In the genomic region with DNA sequence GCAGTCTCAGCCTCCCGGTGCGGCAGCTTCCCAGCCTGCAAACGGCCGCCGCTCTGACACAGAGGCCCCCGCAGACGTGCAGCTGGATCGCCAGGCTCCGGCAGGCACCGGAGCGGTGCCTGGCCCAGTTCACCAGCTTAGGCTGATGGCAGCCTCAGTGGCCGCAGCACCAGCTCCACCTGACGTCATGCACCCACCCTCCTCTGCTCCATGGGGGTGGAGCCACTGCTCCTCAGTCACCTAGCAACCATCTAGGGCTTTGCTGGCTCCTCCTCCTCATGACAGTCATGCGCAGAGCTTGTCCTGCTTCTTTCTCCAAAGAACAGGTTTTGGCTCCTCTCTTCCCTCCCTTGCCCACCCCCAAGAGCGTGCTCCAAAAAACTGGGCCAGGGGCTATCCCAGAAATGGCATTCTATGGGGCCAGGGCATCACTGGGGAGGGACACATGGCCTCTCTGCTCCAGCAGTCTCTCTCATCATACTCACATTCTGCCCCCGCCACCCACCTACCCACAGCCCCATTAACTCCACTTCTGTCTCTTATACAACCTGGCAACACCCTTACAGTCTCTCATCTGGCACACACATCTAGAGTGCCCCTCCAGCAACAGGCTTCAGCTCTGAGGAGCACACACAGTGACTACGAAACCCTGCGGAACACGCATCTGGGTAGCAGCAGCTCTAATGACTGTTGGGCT, we compare ENCODE assay signal across 8 cellular contexts. TPM values are rescaled to one million over a fixed set of nuclear protein-coding genes. Genes with fewer than 3 reads are reported as not detected.
DNase-seq lines count a peak whose midpoint lies in the region; ATAC-seq and TF ChIP-seq lines count a peak whose summit lies in the region.

No MANE protein-coding gene starts in this region.

- no peak overlapping the region for H3K9ac ChIP-seq in HCT116 (ENCODE audit: low read length)
- H3K9ac ChIP-seq in trophoblast cell (ENCODE audit: low read length), result no peak overlapping the region

- H3K18ac ChIP-seq in trophoblast cell (ENCODE audit: low read length), result no peak overlapping the region

- no peaks in the 10 kb centered on the region for H3K9me3 Mint-ChIP-seq in activated naive CD4-positive, alpha-beta T cell treated with anti-CD3 and anti-CD28 coated beads for 36 hours

- no peak overlapping the region for H4K91ac ChIP-seq in trophoblast cell (ENCODE audit: low read depth, low read length)

- no peaks in the 10 kb centered on the region for H3K4me1 Mint-ChIP-seq in activated naive CD4-positive, alpha-beta T cell treated with anti-CD3 and anti-CD28 coated beads for 36 hours (ENCODE audit: low read depth)

- intact Hi-C loops in HCT116 (cut with micrococcal nuclease), result no loop called here
- intact Hi-C loops in cardiac septum (cut with DNase I), result no loop called here
- intact Hi-C loops in activated naive CD4-positive, alpha-beta T cell treated with anti-CD3 and anti-CD28 coated beads for 36 hours (cut with micrococcal nuclease), result no loop called here

- no peaks in the 10 kb centered on the region for H3K27me3 Mint-ChIP-seq in activated naive CD4-positive, alpha-beta T cell treated with anti-CD3 and anti-CD28 coated beads for 36 hours (ENCODE audit: low read depth)

- no peaks in the 10 kb centered on the region for H3K4me1 ChIP-seq in HCT116 (ENCODE audit: control insufficient read depth in 1 of 2, insufficient read depth in 2 of 2, low read length in 2 of 2)
- H3K4me1 ChIP-seq in trophoblast cell (ENCODE audit: control insufficient read depth in 1 of 2, insufficient read depth in 2 of 2, low read length in 2 of 2), result peaks cover under 1 to 16% of the 10 kb centered on the region in 2 experiments

- WGBS in trophoblast cell (ENCODE audit: extremely low coverage, insufficient coverage, insufficient read length), result no CpG with 5 or more reads among the region's 19 CpGs

- H3K23ac ChIP-seq in trophoblast cell (ENCODE audit: low read length), result no peak overlapping the region

- no peaks in the 10 kb centered on the region for H3K9me3 ChIP-seq in HCT116 (ENCODE audit: control insufficient read depth in 1 of 2, insufficient read depth in 1 of 2, low read depth in 1 of 2, low read length in 2 of 2)
- H3K9me3 ChIP-seq in trophoblast cell (ENCODE audit: insufficient read depth, low read depth, low read length), result no peaks in the 10 kb centered on the region

- H2AFZ ChIP-seq in HCT116 (ENCODE audit: low read depth, low read length, poor library complexity, severe bottlenecking) (no peak overlapping the region), trophoblast cell (ENCODE audit: insufficient read depth, low read length, poor library complexity) (no peak overlapping the region)

- no peak for TF ChIP-seq CTCF in HCT116 (IDR thresholded peaks at IDR 0.05 in 2 of 3, conservative IDR thresholded peaks at IDR 0.05 in 1 of 3; ENCODE audit: borderline replicate concordance in 1 of 3, insufficient read depth in 1 of 3, low read depth in 2 of 3, low read length in 2 of 3)

- no peak overlapping the region for H4K12ac ChIP-seq in trophoblast cell (ENCODE audit: low read depth, low read length)

- no peak for TF ChIP-seq POLR2A in HCT116 (IDR thresholded peaks at IDR 0.05; ENCODE audit: borderline replicate concordance, extremely low read depth, insufficient read depth, insufficient read length)

- H3K27ac ChIP-seq in HCT116 (ENCODE audit: low read depth, low read length), result no peak overlapping the region
- H3K27ac ChIP-seq in trophoblast cell (ENCODE audit: low read depth, low read length), result no peak overlapping the region

- H3K4me2 ChIP-seq in HCT116 (ENCODE audit: low read length), result no peak overlapping the region
- peak overlapping the region; percentile 41 for H3K4me2 ChIP-seq in trophoblast cell (ENCODE audit: low read length)

- no peaks in the 10 kb centered on the region for H3K79me1 ChIP-seq in trophoblast cell (ENCODE audit: low read length)

- H3K36me3 Mint-ChIP-seq in activated naive CD4-positive, alpha-beta T cell treated with anti-CD3 and anti-CD28 coated beads for 36 hours (ENCODE audit: low read depth), result peaks cover 16% of the 10 kb centered on the region

- no TSS peak for BruUV-seq in HCT116 (replicated peaks; lab: Mats Ljungman, UMichigan)

- H3K4ac ChIP-seq in trophoblast cell (ENCODE audit: low read depth, low read length), result no peak overlapping the region

- no peak overlapping the region for H4K8ac ChIP-seq in trophoblast cell (ENCODE audit: low read depth, low read length)

- H3K27ac Mint-ChIP-seq in activated naive CD4-positive, alpha-beta T cell treated with anti-CD3 and anti-CD28 coated beads for 36 hours, result no peak overlapping the region

- H3K27me3 ChIP-seq in HCT116 (ENCODE audit: insufficient read depth, low read length), result no peaks in the 10 kb centered on the region
- no peaks in the 10 kb centered on the region for H3K27me3 ChIP-seq in trophoblast cell (ENCODE audit: insufficient read depth, low read length)

- no peaks in the 10 kb centered on the region for H3K9me2 ChIP-seq in HCT116 (ENCODE audit: insufficient read depth)

- H3K36me3 ChIP-seq in HCT116 (ENCODE audit: control insufficient read depth in 1 of 2, insufficient read depth in 2 of 2, low read length in 2 of 2) (peaks cover 3 to 25% of the 10 kb centered on the region in 2 experiments; a peak in 2 of 4 replicates), trophoblast cell (ENCODE audit: control insufficient read depth in 1 of 2, insufficient read depth in 2 of 2, low read length in 2 of 2) (peaks cover 34 to 48% of the 10 kb centered on the region in 2 experiments)

- H3K14ac ChIP-seq in trophoblast cell (ENCODE audit: low read length), result no peak overlapping the region

- RAD21 ChIA-PET in HCT116 (lab: Charles Lee; ENCODE audit: low non-redundant PET in 1 of 2, low total read pairs in 2 of 2, uncharacterized antibody in 2 of 2, unreplicated experiment in 2 of 2), result no interaction called here

- no peaks in the 10 kb centered on the region for H4K20me1 ChIP-seq in HCT116 (ENCODE audit: insufficient read depth)

- CTCF ChIA-PET in HCT116 (lab: Charles Lee), result no interaction called here
- CTCF ChIA-PET in activated naive CD4-positive, alpha-beta T cell treated with anti-CD3 and anti-CD28 coated beads for 36 hours (lab: Charles Lee), result interaction anchor here (1.6 kb wide), 1 partner anchor 40 kb away, joined by 7 read pairs; no protein-coding TSS in a partner anchor

- peaks cover 6% of the 10 kb centered on the region; the same call in 1 of the 2 replicates for H3K79me2 ChIP-seq in HCT116 (ENCODE audit: insufficient read depth, low read length)
- H3K79me2 ChIP-seq in trophoblast cell (ENCODE audit: control insufficient read depth, insufficient read depth, low read length, poor library complexity), result no peaks in the 10 kb centered on the region

- no peak overlapping the region for H2BK5ac ChIP-seq in trophoblast cell (ENCODE audit: low read depth, low read length, poor library complexity)

- H3K4me3 ChIP-seq in HCT116 (replicated peaks in 1 of 2; ENCODE audit: low read depth in 1 of 2, low read length in 2 of 2), result no peak overlapping the region
- no peak overlapping the region for H3K4me3 ChIP-seq in trophoblast cell (ENCODE audit: low read depth, low read length)

- H2AK5ac ChIP-seq in trophoblast cell (ENCODE audit: low read length), result no peak overlapping the region

- POLR2A ChIA-PET in HCT116 (lab: Charles Lee), result no interaction called here

- no peak overlapping the region for H2BK12ac ChIP-seq in trophoblast cell (ENCODE audit: low read length)

- no peak overlapping the region for H3K4me3 Mint-ChIP-seq in activated naive CD4-positive, alpha-beta T cell treated with anti-CD3 and anti-CD28 coated beads for 36 hours

- ATAC-seq in HCT116 (peak; percentile 86), HG02798 (IDR thresholded peaks at IDR 0.05; ENCODE audit: poor library complexity, unreplicated experiment) (no peak)

- H2BK120ac ChIP-seq in trophoblast cell (ENCODE audit: insufficient read depth, low read length, poor library complexity), result no peak overlapping the region

- no peak for TF ChIP-seq RAD21 in HCT116 (IDR thresholded peaks at IDR 0.05; ENCODE audit: low read depth)

- no peak for DNase-seq in HCT116 (ENCODE audit: low read depth, low spot score)
- DNase-seq in SK-N-DZ (ENCODE audit: low spot score), result peak; percentile 88
- DNase-seq in cardiac septum (ENCODE audit: low spot score), result peak; percentile 82
- DNase-seq in trophoblast cell, result peak in 1 of 2 donors; percentile 26
- DNase-seq in activated naive CD4-positive, alpha-beta T cell treated with anti-CD3 and anti-CD28 coated beads for 36 hours, result no peak
- no peak for DNase-seq in HK-2 (ENCODE audit: unreplicated experiment)
- DNase-seq in NCI-H446 treated with DMSO at 0.1 percent for 48 hours (lab: John Stamatoyannopoulos, UW), result no peak

RNA-seq across cellular contexts. Expression of gene DCTN1, which starts 5.5 kb away (rescaled TPM):
- total RNA-seq in HCT116 (2021; ENCODE audit: unreplicated experiment), result 129 TPM
- polyA plus RNA-seq in HCT116 (2012), result 128 and 153 TPM in 2 replicates
- polyA plus RNA-seq in SK-N-DZ (2014; cell fraction: cytosol; rRNA removed), result 89.8 and 95.2 TPM in 2 replicates
- 106 and 183 TPM in 2 replicates for polyA plus RNA-seq in SK-N-DZ (2014; cell fraction: nucleus; rRNA removed)
- total RNA-seq in cardiac septum, result 233 TPM
- polyA plus RNA-seq in trophoblast cell (2013), result 155 and 165 TPM in 2 replicates
- 10 to 100 TPM; 54.0 to 61.7 TPM for total RNA-seq in activated naive CD4-positive, alpha-beta T cell treated with anti-CD3 and anti-CD28 coated beads for 36 hours

RNA-seq across cellular contexts. Expression of gene SLC4A5, which starts 31.4 kb away (rescaled TPM):
- total RNA-seq in HCT116 (2021; ENCODE audit: unreplicated experiment), result 0.91 TPM
- polyA plus RNA-seq in HCT116 (2012), result 1.1 and 1.2 TPM in 2 replicates
- polyA plus RNA-seq in SK-N-DZ (2014; cell fraction: cytosol; rRNA removed), result 1.1 and 2.6 TPM in 2 replicates
- polyA plus RNA-seq in SK-N-DZ (2014; cell fraction: nucleus; rRNA removed), result 2.1 and 9.8 TPM in 2 replicates
- 3.6 TPM for total RNA-seq in cardiac septum
- 0.48 and 0.65 TPM in 2 replicates for polyA plus RNA-seq in trophoblast cell (2013)
- 1 to 10 TPM; 1.1 to 2.3 TPM for total RNA-seq in activated naive CD4-positive, alpha-beta T cell treated with anti-CD3 and anti-CD28 coated beads for 36 hours

RNA-seq across cellular contexts. Expression of gene C2orf81, which starts 46.8 kb away (rescaled TPM):
- 6.5 TPM for total RNA-seq in HCT116 (2021; ENCODE audit: unreplicated experiment)
- polyA plus RNA-seq in HCT116 (2012), result 2.7 and 3.4 TPM in 2 replicates
- 7.1 and 9.3 TPM in 2 replicates for polyA plus RNA-seq in SK-N-DZ (2014; cell fraction: cytosol; rRNA removed)
- polyA plus RNA-seq in SK-N-DZ (2014; cell fraction: nucleus; rRNA removed), result 4.7 and 8.7 TPM in 2 replicates
- total RNA-seq in cardiac septum, result 1.1 TPM
- polyA plus RNA-seq in trophoblast cell (2013), result 0.29 and 0.31 TPM in 2 replicates
- 1 to 10 TPM; 2.6 to 3.4 TPM for total RNA-seq in activated naive CD4-positive, alpha-beta T cell treated with anti-CD3 and anti-CD28 coated beads for 36 hours

RNA-seq across cellular contexts. Expression of gene WDR54, which starts 46.9 kb away (rescaled TPM):
- total RNA-seq in HCT116 (2021; ENCODE audit: unreplicated experiment) (54.9 TPM), cardiac septum (2.6 TPM)
- 133 and 138 TPM in 2 replicates for polyA plus RNA-seq in HCT116 (2012)
- 120 and 143 TPM in 2 replicates for polyA plus RNA-seq in SK-N-DZ (2014; cell fraction: cytosol; rRNA removed)
- 107 and 128 TPM in 2 replicates for polyA plus RNA-seq in SK-N-DZ (2014; cell fraction: nucleus; rRNA removed)
- polyA plus RNA-seq in trophoblast cell (2013), result 4.7 TPM in 2 replicates
- 10 to 100 TPM; 67.2 to 70.8 TPM for total RNA-seq in activated naive CD4-positive, alpha-beta T cell treated with anti-CD3 and anti-CD28 coated beads for 36 hours

Comparison
In these comparisons a context has a peak if more than half of its experiments do, and no peak if none do; other contexts are left out.
1. DNase-seq: peak in SK-N-DZ (single experiment) and cardiac septum (single experiment); none in HCT116 (single experiment), activated naive CD4-positive, alpha-beta T cell treated with anti-CD3 and anti-CD28 coated beads for 36 hours (single experiment), HK-2 (single experiment) and NCI-H446 treated with DMSO at 0.1 percent for 48 hours (single experiment).